ENCODE assay signal across 1 cellular context in the genomic region with DNA sequence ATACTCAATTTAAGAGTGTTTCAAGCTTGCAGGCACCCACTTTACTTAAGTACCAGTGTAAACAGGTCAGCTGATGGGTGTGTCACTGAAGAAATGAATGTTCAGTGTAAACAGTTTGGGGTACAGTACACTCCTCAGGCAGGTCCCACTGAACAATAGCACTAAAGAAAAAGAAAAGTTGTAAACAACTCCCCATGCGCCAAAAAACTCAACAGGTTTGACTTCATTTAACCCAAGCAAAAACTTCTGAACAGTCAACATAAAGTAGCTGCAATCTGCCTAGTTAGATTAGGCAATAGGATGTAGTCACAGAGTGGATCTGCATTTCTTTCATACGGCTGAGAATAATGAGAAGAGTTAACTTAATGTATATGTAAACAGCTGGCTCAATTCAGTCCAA.
TF ChIP-seq lines count a peak whose summit lies in the region.

No MANE protein-coding gene starts in this region.

TF ChIP-seq in GM23338, 12 proteins besides CTCF, POLR2A, EP300 and RAD21 (continued from another document):
- TF ChIP-seq, protein P1, sequence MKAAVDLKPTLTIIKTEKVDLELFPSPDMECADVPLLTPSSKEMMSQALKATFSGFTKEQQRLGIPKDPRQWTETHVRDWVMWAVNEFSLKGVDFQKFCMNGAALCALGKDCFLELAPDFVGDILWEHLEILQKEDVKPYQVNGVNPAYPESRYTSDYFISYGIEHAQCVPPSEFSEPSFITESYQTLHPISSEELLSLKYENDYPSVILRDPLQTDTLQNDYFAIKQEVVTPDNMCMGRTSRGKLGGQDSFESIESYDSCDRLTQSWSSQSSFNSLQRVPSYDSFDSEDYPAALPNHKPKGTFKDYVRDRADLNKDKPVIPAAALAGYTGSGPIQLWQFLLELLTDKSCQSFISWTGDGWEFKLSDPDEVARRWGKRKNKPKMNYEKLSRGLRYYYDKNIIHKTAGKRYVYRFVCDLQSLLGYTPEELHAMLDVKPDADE (IDR thresholded peaks at IDR 0.05) = no peak
- no peak for TF ChIP-seq JUNB (IDR thresholded peaks at IDR 0.05; ENCODE audit: unreplicated experiment)
- no peak for TF ChIP-seq EZH2 (IDR thresholded peaks at IDR 0.05; ENCODE audit: low read depth, unreplicated experiment)
- TF ChIP-seq, protein P2, sequence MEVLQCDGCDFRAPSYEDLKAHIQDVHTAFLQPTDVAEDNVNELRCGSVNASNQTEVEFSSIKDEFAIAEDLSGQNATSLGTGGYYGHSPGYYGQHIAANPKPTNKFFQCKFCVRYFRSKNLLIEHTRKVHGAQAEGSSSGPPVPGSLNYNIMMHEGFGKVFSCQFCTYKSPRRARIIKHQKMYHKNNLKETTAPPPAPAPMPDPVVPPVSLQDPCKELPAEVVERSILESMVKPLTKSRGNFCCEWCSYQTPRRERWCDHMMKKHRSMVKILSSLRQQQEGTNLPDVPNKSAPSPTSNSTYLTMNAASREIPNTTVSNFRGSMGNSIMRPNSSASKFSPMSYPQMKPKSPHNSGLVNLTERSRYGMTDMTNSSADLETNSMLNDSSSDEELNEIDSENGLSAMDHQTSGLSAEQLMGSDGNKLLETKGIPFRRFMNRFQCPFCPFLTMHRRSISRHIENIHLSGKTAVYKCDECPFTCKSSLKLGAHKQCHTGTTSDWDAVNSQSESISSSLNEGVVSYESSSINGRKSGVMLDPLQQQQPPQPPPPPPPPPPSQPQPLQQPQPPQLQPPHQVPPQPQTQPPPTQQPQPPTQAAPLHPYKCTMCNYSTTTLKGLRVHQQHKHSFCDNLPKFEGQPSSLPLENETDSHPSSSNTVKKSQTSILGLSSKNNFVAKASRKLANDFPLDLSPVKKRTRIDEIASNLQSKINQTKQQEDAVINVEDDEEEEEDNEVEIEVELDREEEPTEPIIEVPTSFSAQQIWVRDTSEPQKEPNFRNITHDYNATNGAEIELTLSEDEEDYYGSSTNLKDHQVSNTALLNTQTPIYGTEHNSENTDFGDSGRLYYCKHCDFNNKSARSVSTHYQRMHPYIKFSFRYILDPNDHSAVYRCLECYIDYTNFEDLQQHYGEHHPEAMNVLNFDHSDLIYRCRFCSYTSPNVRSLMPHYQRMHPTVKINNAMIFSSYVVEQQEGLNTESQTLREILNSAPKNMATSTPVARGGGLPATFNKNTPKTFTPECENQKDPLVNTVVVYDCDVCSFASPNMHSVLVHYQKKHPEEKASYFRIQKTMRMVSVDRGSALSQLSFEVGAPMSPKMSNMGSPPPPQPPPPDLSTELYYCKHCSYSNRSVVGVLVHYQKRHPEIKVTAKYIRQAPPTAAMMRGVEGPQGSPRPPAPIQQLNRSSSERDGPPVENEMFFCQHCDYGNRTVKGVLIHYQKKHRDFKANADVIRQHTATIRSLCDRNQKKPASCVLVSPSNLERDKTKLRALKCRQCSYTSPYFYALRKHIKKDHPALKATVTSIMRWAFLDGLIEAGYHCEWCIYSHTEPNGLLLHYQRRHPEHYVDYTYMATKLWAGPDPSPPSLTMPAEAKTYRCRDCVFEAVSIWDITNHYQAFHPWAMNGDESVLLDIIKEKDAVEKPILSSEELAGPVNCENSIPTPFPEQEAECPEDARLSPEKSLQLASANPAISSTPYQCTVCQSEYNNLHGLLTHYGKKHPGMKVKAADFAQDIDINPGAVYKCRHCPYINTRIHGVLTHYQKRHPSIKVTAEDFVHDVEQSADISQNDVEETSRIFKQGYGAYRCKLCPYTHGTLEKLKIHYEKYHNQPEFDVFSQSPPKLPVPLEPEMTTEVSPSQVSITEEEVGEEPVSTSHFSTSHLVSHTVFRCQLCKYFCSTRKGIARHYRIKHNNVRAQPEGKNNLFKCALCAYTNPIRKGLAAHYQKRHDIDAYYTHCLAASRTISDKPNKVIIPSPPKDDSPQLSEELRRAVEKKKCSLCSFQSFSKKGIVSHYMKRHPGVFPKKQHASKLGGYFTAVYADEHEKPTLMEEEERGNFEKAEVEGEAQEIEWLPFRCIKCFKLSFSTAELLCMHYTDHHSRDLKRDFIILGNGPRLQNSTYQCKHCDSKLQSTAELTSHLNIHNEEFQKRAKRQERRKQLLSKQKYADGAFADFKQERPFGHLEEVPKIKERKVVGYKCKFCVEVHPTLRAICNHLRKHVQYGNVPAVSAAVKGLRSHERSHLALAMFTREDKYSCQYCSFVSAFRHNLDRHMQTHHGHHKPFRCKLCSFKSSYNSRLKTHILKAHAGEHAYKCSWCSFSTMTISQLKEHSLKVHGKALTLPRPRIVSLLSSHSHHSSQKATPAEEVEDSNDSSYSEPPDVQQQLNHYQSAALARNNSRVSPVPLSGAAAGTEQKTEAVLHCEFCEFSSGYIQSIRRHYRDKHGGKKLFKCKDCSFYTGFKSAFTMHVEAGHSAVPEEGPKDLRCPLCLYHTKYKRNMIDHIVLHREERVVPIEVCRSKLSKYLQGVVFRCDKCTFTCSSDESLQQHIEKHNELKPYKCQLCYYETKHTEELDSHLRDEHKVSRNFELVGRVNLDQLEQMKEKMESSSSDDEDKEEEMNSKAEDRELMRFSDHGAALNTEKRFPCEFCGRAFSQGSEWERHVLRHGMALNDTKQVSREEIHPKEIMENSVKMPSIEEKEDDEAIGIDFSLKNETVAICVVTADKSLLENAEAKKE (CRISPR knock-in tag; IDR thresholded peaks at IDR 0.05) = no peak
- TF ChIP-seq CREB1 (CRISPR knock-in tag; IDR thresholded peaks at IDR 0.05; ENCODE audit: low read depth) = no peak
